Comparison of ENCODE assay signal across 11 cellular contexts in the genomic region with DNA sequence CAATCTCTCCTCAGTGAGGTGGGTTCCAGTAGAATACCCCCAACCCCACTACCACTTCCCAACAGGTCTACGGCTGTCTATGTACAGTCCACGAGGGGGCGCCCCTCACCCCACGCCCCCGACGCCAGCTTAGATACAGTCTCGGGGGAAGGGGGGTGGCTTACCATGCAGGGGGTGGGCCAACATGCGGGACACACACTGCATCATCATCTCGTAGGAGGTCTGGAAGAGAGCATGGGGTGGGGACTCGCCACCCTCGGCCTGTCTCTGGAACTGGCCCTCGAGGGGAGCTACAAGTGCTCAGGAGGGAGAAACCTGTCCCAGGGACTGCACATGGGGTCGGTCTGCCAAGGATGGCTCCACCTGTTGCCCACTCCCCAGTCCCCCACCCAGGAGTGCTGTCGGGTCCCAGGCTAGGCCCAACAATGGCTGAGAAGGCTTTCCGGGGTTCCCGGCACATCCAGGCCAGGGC. TPM values are rescaled to one million over a fixed set of nuclear protein-coding genes. Genes with fewer than 3 reads are reported as not detected.
A peak's percentile ranks its signal among the peaks of the same experiment; 100 is the strongest.
DNase-seq lines count a peak whose midpoint lies in the region; ATAC-seq, FAIRE-seq and TF ChIP-seq lines count a peak whose summit lies in the region.
"Had no signal": no experiment of that assay in that cellular context is flagged by ENCODE, and none has a peak within 500 bp of the region (broad histone marks: within the 10 kb centered on the region; RNA-seq: fewer than 3 reads in every experiment).

No MANE protein-coding gene starts in this region.

- intact Hi-C loops in lower lobe of right lung (cut with DNase I): no loop called here
- intact Hi-C loops in PC-9 (cut with micrococcal nuclease; ENCODE audit: unreplicated experiment): no loop called here

- in situ Hi-C loops in astrocyte of the cerebellum (cut with HindIII; ENCODE audit: low sequenced_read_pairs): no loop called here

- no peak for FAIRE-seq in A549 (lab: Jason Lieb, UNC)
- FAIRE-seq: colon had no signal

- H3K36me3 ChIP-seq in lower lobe of right lung (peaks cover 88% of the 10 kb centered on the region), PC-9 (ENCODE audit: low read depth) (peaks cover 47% of the 10 kb centered on the region)

- H3K27ac ChIP-seq in A549 (no peak overlapping the region), lower lobe of right lung (no peak overlapping the region), PC-9 (no peak overlapping the region)

- H3K4me1 ChIP-seq in A549: no peaks in the 10 kb centered on the region
- H3K4me1 ChIP-seq in lower lobe of right lung: peaks cover 42% of the 10 kb centered on the region
- 0 out of 2 replicates have a peak, but pooled peaks cover 4% of the 10 kb centered on the region for H3K4me1 ChIP-seq in PC-9 (replicated peaks; ENCODE audit: insufficient read depth)
- H3K4me1 ChIP-seq: HAP-1 had no signal

- TF ChIP-seq EP300 in A549 (IDR thresholded peaks at IDR 0.05): no peak

- CTCF ChIA-PET in A549 (lab: Yijun Ruan, JAX) (interaction anchor here (0.7 to 3.7 kb wide), 9 partner anchors 8 to 212 kb away, joined by 3 to 16 read pairs (median 3); partner anchors contain the start of gene C6orf89), PC-9 (lab: Charles Lee) (interaction anchor here (0.6 kb wide), 1 partner anchor 103 kb away, joined by 3 read pairs; the partner anchor contains the start of gene PPIL1)

- no peak for TF ChIP-seq RAD21 in A549 (conservative IDR thresholded peaks at IDR 0.05 in 1 of 2, IDR thresholded peaks at IDR 0.05 in 1 of 2)

- H2AFZ ChIP-seq in PC-9: no peak overlapping the region

- H3K27me3 ChIP-seq in lower lobe of right lung (ENCODE audit: low read depth) (no peaks in the 10 kb centered on the region), PC-9 (ENCODE audit: insufficient read depth, low read depth) (no peaks in the 10 kb centered on the region)

- peaks cover 43% of the 10 kb centered on the region for H3K79me2 ChIP-seq in PC-9 (ENCODE audit: low read depth)

- H3K9me3 ChIP-seq in A549 (no peaks in the 10 kb centered on the region), lower lobe of right lung (no peaks in the 10 kb centered on the region), PC-9 (ENCODE audit: insufficient read depth, low read depth) (no peaks in the 10 kb centered on the region)
- H3K9me3 ChIP-seq: HAP-1 had no signal

- H3K4me3 ChIP-seq in A549 (no peak overlapping the region), astrocyte of the cerebellum (ENCODE audit: low read depth, low read length) (no peak overlapping the region), lower lobe of right lung (no peak overlapping the region), PC-9 (no peak overlapping the region)
- H3K4me3 ChIP-seq: HAP-1 had no signal

- no peak for TF ChIP-seq POLR2A in A549 (IDR thresholded peaks at IDR 0.05; ENCODE audit: low read length)

- TF ChIP-seq CTCF in A549 (IDR thresholded peaks at IDR 0.05): peak; percentile 42
- peak; percentile 43 for TF ChIP-seq CTCF in GM20000 (IDR thresholded peaks at IDR 0.05; ENCODE audit: extremely low read depth, missing control alignments)
- peak; percentile 62 for TF ChIP-seq CTCF in astrocyte of the cerebellum (IDR thresholded peaks at IDR 0.05; ENCODE audit: low read depth, low read length, missing control alignments)
- TF ChIP-seq CTCF in lower lobe of right lung (IDR thresholded peaks at IDR 0.05): peak; percentile 26
- TF ChIP-seq CTCF in PC-9 (conservative IDR thresholded peaks at IDR 0.05): no peak

- peaks cover 46% of the 10 kb centered on the region for H4K20me1 ChIP-seq in PC-9 (ENCODE audit: insufficient read depth)

- POLR2A ChIA-PET in A549 (lab: Yijun Ruan, JAX) (interaction anchor here (1.6 kb wide), 1 partner anchor 8 kb away, joined by 5 read pairs; the partner anchor contains the start of gene MTCH1), PC-9 (lab: Charles Lee; ENCODE audit: unreplicated experiment) (no interaction called here)

- 0 out of 2 replicates have a peak, but pooled peaks cover 5% of the 10 kb centered on the region for H3F3A ChIP-seq in PC-9 (ENCODE audit: insufficient read depth, low read depth)

- 87% methylated on average over 4 of the region's 16 CpGs for WGBS in A549 (ENCODE audit: missing lambda C conversion rate)

- BruUV-seq in PC-9 (replicated peaks; lab: Mats Ljungman, UMichigan): no TSS peak

- ATAC-seq in A549 (peak in 1 of 2 experiments; percentile 72; a peak in 3 of 6 replicates), lower lobe of right lung (peak in 1 of 2 donors; percentile 36), HG03175 (IDR thresholded peaks at IDR 0.05; ENCODE audit: unreplicated experiment) (no peak)

- no peaks in the 10 kb centered on the region for H3K9me2 ChIP-seq in PC-9 (ENCODE audit: insufficient read depth)

- H3K4me2 ChIP-seq in A549 (no peak overlapping the region), PC-9 (no peak overlapping the region)

- DNase-seq in A549 (ENCODE audit: low read depth in 1 of 2, low spot score in 1 of 2): peak in 1 of 2 experiments; percentile 41
- peak; percentile 69 for DNase-seq in GM20000 (ENCODE audit: low spot score)
- DNase-seq in astrocyte of the cerebellum (ENCODE audit: low read depth): no peak
- DNase-seq in lower lobe of right lung: no peak
- DNase-seq in NCI-H510A (lab: John Stamatoyannopoulos, UW): no peak
- DNase-seq in PC-9: no peak
- DNase-seq in stimulated activated CD8-positive, alpha-beta memory T cell treated with anti-CD3 and anti-CD28 coated beads, Interleukin-4, amount 100 ng/mL, for 48 hours: no peak
- DNase-seq: NCI-H1105 treated with DMSO at 0.1 percent for 48 hours had no signal

TF ChIP-seq in A549, 52 proteins besides CTCF, POLR2A, EP300 and RAD21 (continues in another document):
- no peak for TF ChIP-seq CBX2 (IDR thresholded peaks at IDR 0.05; ENCODE audit: borderline replicate concordance, low read depth)
- TF ChIP-seq CEBPB (IDR thresholded peaks at IDR 0.05): no peak
- TF ChIP-seq E2F6 (IDR thresholded peaks at IDR 0.05; ENCODE audit: borderline replicate concordance, low read depth): no peak
- no peak for TF ChIP-seq RNF2 (IDR thresholded peaks at IDR 0.05; ENCODE audit: borderline replicate concordance, low read depth)
- TF ChIP-seq HES2 (IDR thresholded peaks at IDR 0.05): no peak
- TF ChIP-seq, protein P1, sequence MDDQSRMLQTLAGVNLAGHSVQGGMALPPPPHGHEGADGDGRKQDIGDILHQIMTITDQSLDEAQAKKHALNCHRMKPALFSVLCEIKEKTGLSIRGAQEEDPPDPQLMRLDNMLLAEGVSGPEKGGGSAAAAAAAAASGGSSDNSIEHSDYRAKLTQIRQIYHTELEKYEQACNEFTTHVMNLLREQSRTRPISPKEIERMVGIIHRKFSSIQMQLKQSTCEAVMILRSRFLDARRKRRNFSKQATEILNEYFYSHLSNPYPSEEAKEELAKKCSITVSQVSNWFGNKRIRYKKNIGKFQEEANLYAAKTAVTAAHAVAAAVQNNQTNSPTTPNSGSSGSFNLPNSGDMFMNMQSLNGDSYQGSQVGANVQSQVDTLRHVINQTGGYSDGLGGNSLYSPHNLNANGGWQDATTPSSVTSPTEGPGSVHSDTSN (IDR thresholded peaks at IDR 0.05): no peak
- no peak for TF ChIP-seq ESRRA (IDR thresholded peaks at IDR 0.05; ENCODE audit: borderline replicate concordance, low read length)
- no peak for TF ChIP-seq KDM5A (IDR thresholded peaks at IDR 0.05)
- TF ChIP-seq HOXB13 (CRISPR knock-in tag; IDR thresholded peaks at IDR 0.05; ENCODE audit: low read depth): no peak
- TF ChIP-seq SMC3 (IDR thresholded peaks at IDR 0.05): no peak; the same call in 2 of the 3 replicates
- TF ChIP-seq POLR2AphosphoS2 (conservative IDR thresholded peaks at IDR 0.05; ENCODE audit: low read length): no peak
- no peak for TF ChIP-seq HOXB5 (CRISPR knock-in tag; IDR thresholded peaks at IDR 0.05)
- TF ChIP-seq ATOH8 (CRISPR knock-in tag; IDR thresholded peaks at IDR 0.05; ENCODE audit: low read depth): no peak

RNA-seq across cellular contexts. Expression of gene MTCH1, which starts 8.5 kb away (rescaled TPM):
- polyA plus RNA-seq in A549 (2011; rRNA removed): 65.4 and 69.4 TPM in 2 replicates
- polyA plus RNA-seq in A549 (2012; cell fraction: cytosol; rRNA removed): 91.5 and 112 TPM in 2 replicates
- 117 and 143 TPM in 2 replicates for polyA plus RNA-seq in A549 (2012; cell fraction: nucleus; rRNA removed)
- polyA plus RNA-seq in A549 (2017; fragmentation: RNase III; extraction: RNeasy Plus Mini Kit Qiagen cat#74134 plus additional on column Dnase treatment): 99.8 to 112 TPM (median 111 TPM) in 3 replicates
- 86.0 and 88.0 TPM in 2 replicates for polyA minus RNA-seq in A549 (2011; rRNA and poly(A)+ RNA removed)
- total RNA-seq in lower lobe of right lung: 194 TPM
- total RNA-seq in PC-9 (2021): 236 and 241 TPM in 2 replicates

RNA-seq across cellular contexts. Expression of gene PI16, which starts 23.0 kb away (rescaled TPM):
- polyA plus RNA-seq in A549 (2011; rRNA removed) (not detected in 2 replicates), A549 (2017; fragmentation: RNase III; extraction: RNeasy Plus Mini Kit Qiagen cat#74134 plus additional on column Dnase treatment) (not detected in 3 replicates)
- polyA plus RNA-seq in A549 (2012; cell fraction: cytosol; rRNA removed): 0.05 TPM in 1 of 2 replicates, not detected in the other
- polyA plus RNA-seq in A549 (2012; cell fraction: nucleus; rRNA removed): 0.02 TPM in 1 of 2 replicates, not detected in the other
- polyA minus RNA-seq in A549 (2011; rRNA and poly(A)+ RNA removed): not detected in 2 replicates
- total RNA-seq in lower lobe of right lung (11.9 TPM), PC-9 (2021) (0.83 and 1.9 TPM in 2 replicates)

RNA-seq across cellular contexts. Expression of gene FGD2, which starts 27.9 kb away (rescaled TPM):
- not detected in 2 replicates for polyA plus RNA-seq in A549 (2011; rRNA removed)
- not detected in 2 replicates for polyA plus RNA-seq in A549 (2012; cell fraction: cytosol; rRNA removed)
- 0.06 TPM in 1 of 2 replicates, not detected in the other for polyA plus RNA-seq in A549 (2012; cell fraction: nucleus; rRNA removed)
- polyA plus RNA-seq in A549 (2017; fragmentation: RNase III; extraction: RNeasy Plus Mini Kit Qiagen cat#74134 plus additional on column Dnase treatment): not detected in 3 replicates
- polyA minus RNA-seq in A549 (2011; rRNA and poly(A)+ RNA removed): not detected in 2 replicates
- total RNA-seq in lower lobe of right lung: 103 TPM
- total RNA-seq in PC-9 (2021): 0.50 and 0.55 TPM in 2 replicates

Comparison
In these comparisons a context has a peak if more than half of its experiments do, and no peak if none do; other contexts are left out.
1. RNA of gene FGD2, which starts 27.9 kb away (total RNA-seq): 103 TPM in lower lobe of right lung (single experiment); 0.50 to 0.55 TPM in PC-9; every median in the first group is over 10 times any median in the second.